ENCODE assay signal across 8 cellular contexts in genomic region chr9:134057751-134058701, GRCh38. TPM values are rescaled to one million over a fixed set of nuclear protein-coding genes. Genes with fewer than 3 reads are reported as not detected.
DNase-seq lines count a peak whose midpoint lies in the region; ATAC-seq and TF ChIP-seq lines count a peak whose summit lies in the region.

No MANE protein-coding gene starts in this region.

- H3K4me1 Mint-ChIP-seq in activated naive CD4-positive, alpha-beta T cell treated with anti-CD3 and anti-CD28 coated beads, Interleukin-2, amount 50 U/mL, for 24 hours = peaks cover 48% of the 10 kb centered on the region
- H3K4me1 Mint-ChIP-seq in chondrocyte (ENCODE audit: low read depth) (peaks cover 19% of the 10 kb centered on the region), nephron progenitor cell (peaks cover 65% of the 10 kb centered on the region)

- no peak for ATAC-seq in GM21515 (IDR thresholded peaks at IDR 0.05; ENCODE audit: unreplicated experiment)
- no peak for ATAC-seq in HG03469 (IDR thresholded peaks at IDR 0.05; ENCODE audit: unreplicated experiment)

- 82% methylated on average over 28 of the region's 28 CpGs; no CpG with 5 or more reads in 1 of the 2 donors for WGBS in transverse colon (ENCODE audit: low coverage in 1 of 2), 2 donors

- no peak overlapping the region for H3K4me3 ChIP-seq in transverse colon

- peak overlapping the region; percentile 68 for H3K27ac Mint-ChIP-seq in activated naive CD4-positive, alpha-beta T cell treated with anti-CD3 and anti-CD28 coated beads, Interleukin-2, amount 50 U/mL, for 24 hours
- H3K27ac Mint-ChIP-seq in chondrocyte (ENCODE audit: unreplicated experiment) = no peak overlapping the region
- H3K27ac Mint-ChIP-seq in nephron progenitor cell = peak overlapping the region; percentile 94

- no peak for DNase-seq in activated naive CD4-positive, alpha-beta T cell (lab: John Stamatoyannopoulos, UW)
- DNase-seq in chondrocyte (ENCODE audit: low spot score) (peak; percentile 87), nephron progenitor cell (no peak), transverse colon (peak; percentile 7), OCI-M2 (lab: John Stamatoyannopoulos, UW; ENCODE audit: unreplicated experiment) (no peak)

- TF ChIP-seq CTCF in chondrocyte (IDR thresholded peaks at IDR 0.05) = no peak
- TF ChIP-seq CTCF in nephron progenitor cell (IDR thresholded peaks at IDR 0.05) = no peak
- no peak for TF ChIP-seq CTCF in transverse colon (IDR thresholded peaks at IDR 0.05)

- intact Hi-C loops in transverse colon (cut with DNase I; ENCODE audit: low total_unique reads) = no loop called here

- H3K4me1 ChIP-seq in transverse colon = peaks cover 22 to 71% (median 50%) of the 10 kb centered on the region in 4 donors

- H3K9me3 ChIP-seq in transverse colon = no peaks in the 10 kb centered on the region

- H3K36me3 ChIP-seq in transverse colon = no peaks in the 10 kb centered on the region

- H3K27ac ChIP-seq in transverse colon = no peak overlapping the region

- no peak for TF ChIP-seq EP300 in transverse colon (IDR thresholded peaks at IDR 0.05; ENCODE audit: low read depth)

- no peaks in the 10 kb centered on the region for H3K36me3 Mint-ChIP-seq in activated naive CD4-positive, alpha-beta T cell treated with anti-CD3 and anti-CD28 coated beads, Interleukin-2, amount 50 U/mL, for 24 hours
- H3K36me3 Mint-ChIP-seq in chondrocyte (ENCODE audit: low read depth) = no peaks in the 10 kb centered on the region
- H3K36me3 Mint-ChIP-seq in nephron progenitor cell (ENCODE audit: low read depth) = no peaks in the 10 kb centered on the region

- in situ Hi-C loops in transverse colon (cut with MboI; ENCODE audit: low pct_ligation_motif_present in 1 of 4, low pct_unique_long_range_greater_than_20kb in 1 of 4, low sequenced_read_pairs in 3 of 4) = no loop called here

- TF ChIP-seq POLR2A in transverse colon (IDR thresholded peaks at IDR 0.05) = no peak

- H3K27me3 Mint-ChIP-seq in activated naive CD4-positive, alpha-beta T cell treated with anti-CD3 and anti-CD28 coated beads, Interleukin-2, amount 50 U/mL, for 24 hours = no peaks in the 10 kb centered on the region
- H3K27me3 Mint-ChIP-seq in chondrocyte (ENCODE audit: low read depth) (no peaks in the 10 kb centered on the region), nephron progenitor cell (ENCODE audit: low read depth, poor library complexity) (peaks cover 6% of the 10 kb centered on the region)

- no peaks in the 10 kb centered on the region for H3K9me3 Mint-ChIP-seq in activated naive CD4-positive, alpha-beta T cell treated with anti-CD3 and anti-CD28 coated beads, Interleukin-2, amount 50 U/mL, for 24 hours
- no peaks in the 10 kb centered on the region for H3K9me3 Mint-ChIP-seq in chondrocyte (ENCODE audit: low read depth)
- H3K9me3 Mint-ChIP-seq in nephron progenitor cell = no peaks in the 10 kb centered on the region

- H3K27me3 ChIP-seq in transverse colon = no peaks in the 10 kb centered on the region

- no peak overlapping the region for H3K4me3 Mint-ChIP-seq in activated naive CD4-positive, alpha-beta T cell treated with anti-CD3 and anti-CD28 coated beads, Interleukin-2, amount 50 U/mL, for 24 hours
- H3K4me3 Mint-ChIP-seq in chondrocyte (ENCODE audit: unreplicated experiment) (no peak overlapping the region), nephron progenitor cell (no peak overlapping the region)

RNA-seq across cellular contexts. Expression of gene BRD3, which starts 9.8 kb away (rescaled TPM):
- total RNA-seq in chondrocyte (48.7 to 59.0 TPM (median 49.0 TPM) in 3 replicates), transverse colon (10 to 100 TPM; 14.5 to 21.3 (median 17.2) TPM)

RNA-seq across cellular contexts. Expression of gene BRD3OS, which starts 32.7 kb away (rescaled TPM):
- total RNA-seq in chondrocyte = 13.7 to 27.6 TPM (median 15.7 TPM) in 3 replicates
- 1 to 10 TPM; 3.2 to 6.6 (median 4.4) TPM for total RNA-seq in transverse colon

Comparison
In these comparisons a context has a peak if more than half of its experiments do, and no peak if none do; other contexts are left out.
1. DNase-seq: peak in chondrocyte (single experiment) and transverse colon (single experiment); none in activated naive CD4-positive, alpha-beta T cell (0 of 4), nephron progenitor cell (single experiment) and OCI-M2 (single experiment).